In genomic region chr1:3886691-3887090, GRCh38 we compare ENCODE assay signal across 16 cellular contexts. TPM values are rescaled to one million over a fixed set of nuclear protein-coding genes. Genes with fewer than 3 reads are reported as not detected.
DNase-seq lines count a peak whose midpoint lies in the region; ATAC-seq and TF ChIP-seq lines count a peak whose summit lies in the region.
"Had no signal": no experiment of that assay in that cellular context is flagged by ENCODE, and none has a peak within 500 bp of the region (broad histone marks: within the 10 kb centered on the region; RNA-seq: fewer than 3 reads in every experiment).

No MANE protein-coding gene starts in this region.

- H3K4me1 Mint-ChIP-seq in activated T-cell treated with anti-CD3 and anti-CD28 coated beads, Interleukin-2, amount 50 U/mL, for 24 hours (ENCODE audit: low read depth): peaks cover 27% of the 10 kb centered on the region
- H3K4me1 Mint-ChIP-seq in central memory CD8-positive, alpha-beta T cell: peaks cover 16% of the 10 kb centered on the region
- peaks cover 24% of the 10 kb centered on the region for H3K4me1 Mint-ChIP-seq in activated CD4-positive, alpha-beta T cell treated with anti-CD3 and anti-CD28 coated beads, Interleukin-2, amount 10 ng/mL, durations not matched to agents 7 days and 5 days

- CTCF ChIA-PET in activated CD4-positive, alpha-beta T cell treated with anti-CD3 and anti-CD28 coated beads, Interleukin-2, amount 10 ng/mL, durations not matched to agents 7 days and 5 days (lab: Charles Lee): interaction anchor here (1.3 kb wide), 1 partner anchor 13 kb away, joined by 3 read pairs; no protein-coding TSS in a partner anchor

- H3K36me3 Mint-ChIP-seq in activated T-cell treated with anti-CD3 and anti-CD28 coated beads, Interleukin-2, amount 50 U/mL, for 24 hours (ENCODE audit: low read depth): peaks cover 84% of the 10 kb centered on the region
- H3K36me3 Mint-ChIP-seq in central memory CD8-positive, alpha-beta T cell (ENCODE audit: insufficient read depth): peaks cover 46% of the 10 kb centered on the region
- peaks cover 37% of the 10 kb centered on the region for H3K36me3 Mint-ChIP-seq in activated CD4-positive, alpha-beta T cell treated with anti-CD3 and anti-CD28 coated beads, Interleukin-2, amount 10 ng/mL, durations not matched to agents 7 days and 5 days (ENCODE audit: low read depth)

- H3K27ac Mint-ChIP-seq in activated T-cell treated with anti-CD3 and anti-CD28 coated beads, Interleukin-2, amount 50 U/mL, for 24 hours: peak overlapping the region; percentile 14
- H3K27ac Mint-ChIP-seq in central memory CD8-positive, alpha-beta T cell (ENCODE audit: low read depth): peak overlapping the region; percentile 77
- H3K27ac Mint-ChIP-seq in activated CD4-positive, alpha-beta T cell treated with anti-CD3 and anti-CD28 coated beads, Interleukin-2, amount 10 ng/mL, durations not matched to agents 7 days and 5 days: no peak overlapping the region

- no peak for ATAC-seq in central memory CD8-positive, alpha-beta T cell (replicated peaks; ENCODE audit: extremely low read depth, poor library complexity, severe bottlenecking)

- no peak overlapping the region for H3K9ac ChIP-seq in Karpas-422 (ENCODE audit: low read length)
- H3K9ac ChIP-seq: BLaER1 had no signal

- H3K4me3 ChIP-seq in osteoblast (ENCODE audit: insufficient read depth, low read length) (no peak overlapping the region), Karpas-422 (ENCODE audit: low read length) (no peak overlapping the region)
- H3K4me3 ChIP-seq: BLaER1, MG63, PC-9 had no signal

- no peaks in the 10 kb centered on the region for H3K9me3 Mint-ChIP-seq in activated T-cell treated with anti-CD3 and anti-CD28 coated beads, Interleukin-2, amount 50 U/mL, for 24 hours
- H3K9me3 Mint-ChIP-seq in central memory CD8-positive, alpha-beta T cell: no peaks in the 10 kb centered on the region
- H3K9me3 Mint-ChIP-seq in activated CD4-positive, alpha-beta T cell treated with anti-CD3 and anti-CD28 coated beads, Interleukin-2, amount 10 ng/mL, durations not matched to agents 7 days and 5 days: no peaks in the 10 kb centered on the region

- no peaks in the 10 kb centered on the region for H4K20me1 ChIP-seq in osteoblast (ENCODE audit: insufficient read depth, low read length)
- 0 out of 2 replicates have a peak, but pooled peaks cover 4% of the 10 kb centered on the region for H4K20me1 ChIP-seq in Karpas-422 (ENCODE audit: insufficient read depth, low read depth, low read length)

- H3K79me2 ChIP-seq in osteoblast (ENCODE audit: insufficient read depth, low read length) (peaks cover 12% of the 10 kb centered on the region), Karpas-422 (ENCODE audit: low read length) (no peaks in the 10 kb centered on the region; the same call in 1 of the 2 replicates)

- no peak overlapping the region for H2AFZ ChIP-seq in osteoblast (ENCODE audit: low read length)
- no peak overlapping the region for H2AFZ ChIP-seq in Karpas-422 (ENCODE audit: low read length)
- H2AFZ ChIP-seq: PC-9 had no signal

- POLR2A ChIA-PET in activated CD4-positive, alpha-beta T cell treated with anti-CD3 and anti-CD28 coated beads, Interleukin-2, amount 10 ng/mL, durations not matched to agents 7 days and 5 days (lab: Charles Lee): no interaction called here

- H3K4me2 ChIP-seq in osteoblast (ENCODE audit: insufficient read depth, low read length) (no peak overlapping the region), Karpas-422 (ENCODE audit: low read depth, low read length, poor library complexity, severe bottlenecking) (no peak overlapping the region)
- H3K4me2 ChIP-seq: BLaER1, PC-9 had no signal

- no peak for TF ChIP-seq CTCF in osteoblast (IDR thresholded peaks at IDR 0.05; ENCODE audit: extremely low read depth, low read depth, low read length)

- H3K9me3 ChIP-seq in osteoblast (ENCODE audit: low read depth, low read length) (no peaks in the 10 kb centered on the region), Karpas-422 (ENCODE audit: low read length) (no peaks in the 10 kb centered on the region)
- H3K9me3 ChIP-seq: BLaER1, MG63 had no signal

- H3K4me1 ChIP-seq in osteoblast (ENCODE audit: insufficient read depth, low read length): no peaks in the 10 kb centered on the region
- no peaks in the 10 kb centered on the region for H3K4me1 ChIP-seq in Karpas-422 (ENCODE audit: low read length)

- H3K4me3 Mint-ChIP-seq in activated T-cell treated with anti-CD3 and anti-CD28 coated beads, Interleukin-2, amount 50 U/mL, for 24 hours: no peak overlapping the region
- no peak overlapping the region for H3K4me3 Mint-ChIP-seq in central memory CD8-positive, alpha-beta T cell
- H3K4me3 Mint-ChIP-seq in activated CD4-positive, alpha-beta T cell treated with anti-CD3 and anti-CD28 coated beads, Interleukin-2, amount 10 ng/mL, durations not matched to agents 7 days and 5 days: no peak overlapping the region

- H3K36me3 ChIP-seq in osteoblast (ENCODE audit: insufficient read depth, low read length): peaks cover 32% of the 10 kb centered on the region
- H3K36me3 ChIP-seq in Karpas-422 (ENCODE audit: insufficient read depth, low read length): peaks cover 21% of the 10 kb centered on the region

- no peaks in the 10 kb centered on the region for H3K27me3 Mint-ChIP-seq in activated T-cell treated with anti-CD3 and anti-CD28 coated beads, Interleukin-2, amount 50 U/mL, for 24 hours
- H3K27me3 Mint-ChIP-seq in central memory CD8-positive, alpha-beta T cell: no peaks in the 10 kb centered on the region
- no peaks in the 10 kb centered on the region for H3K27me3 Mint-ChIP-seq in activated CD4-positive, alpha-beta T cell treated with anti-CD3 and anti-CD28 coated beads, Interleukin-2, amount 10 ng/mL, durations not matched to agents 7 days and 5 days

- no peak overlapping the region for H3K27ac ChIP-seq in osteoblast (ENCODE audit: low read depth, low read length)
- H3K27ac ChIP-seq in Karpas-422 (ENCODE audit: low read length): no peak overlapping the region
- H3K27ac ChIP-seq: BLaER1, PC-9 had no signal

- DNase-seq in activated T-cell treated with anti-CD3 and anti-CD28 coated beads, Interleukin-2, amount 50 U/mL, for 24 hours: no peak
- DNase-seq in activated T-cell treated with anti-CD3 and anti-CD28 coated beads, Interleukin-2, amount 50 U/mL, for 48 hours: no peak
- peak; percentile 3 for DNase-seq in H4 (ENCODE audit: low spot score)
- no peak for DNase-seq in central memory CD8-positive, alpha-beta T cell (ENCODE audit: low spot score in 2 of 2)
- peak; percentile 57 for DNase-seq in osteoblast (ENCODE audit: insufficient read length, low spot score, missing footprints)
- DNase-seq in Karpas-422: no peak
- DNase-seq in activated CD4-positive, alpha-beta T cell treated with anti-CD3 and anti-CD28 coated beads, Interleukin-2, amount 10 ng/mL, durations not matched to agents 7 days and 5 days: no peak
- DNase-seq in kidney glomerular epithelial cell (lab: John Stamatoyannopoulos, UW): no peak
- DNase-seq: DMS79 treated with DMSO at 0.1 percent for 48 hours, MG63, NCI-H1092, NCI-H146, NCI-H2081, NCI-H748 treated with DMSO at 0.1 percent for 48 hours, PC-9 had no signal

- no peaks in the 10 kb centered on the region for H3K9me2 ChIP-seq in Karpas-422 (replicated peaks; ENCODE audit: insufficient read depth, low read length)

- H3K27me3 ChIP-seq in osteoblast (ENCODE audit: insufficient read depth, low read length): no peaks in the 10 kb centered on the region
- H3K27me3 ChIP-seq in Karpas-422 (ENCODE audit: low read length): no peaks in the 10 kb centered on the region
- H3K27me3 ChIP-seq: BLaER1, MG63 had no signal

RNA-seq across cellular contexts. Expression of gene C1orf174, which starts 13.4 kb away (rescaled TPM):
- total RNA-seq in H4 (2014; rRNA removed; shearing (Covaris generic)): 46.3 and 49.3 TPM in 2 replicates
- 27.1 and 29.3 TPM in 2 replicates for total RNA-seq in osteoblast
- total RNA-seq in Karpas-422 (2014; rRNA removed; shearing (Covaris generic); ENCODE audit: low replicate concordance): 17.4 and 25.5 TPM in 2 replicates
- 10 to 100 TPM; 29.4 to 31.1 TPM for total RNA-seq in activated CD4-positive, alpha-beta T cell treated with anti-CD3 and anti-CD28 coated beads, Interleukin-2, amount 10 ng/mL, durations not matched to agents 7 days and 5 days

RNA-seq across cellular contexts. Expression of gene DFFB, which starts 29.4 kb away (rescaled TPM):
- total RNA-seq in H4 (2014; rRNA removed; shearing (Covaris generic)): 5.8 and 7.7 TPM in 2 replicates
- 5.1 and 8.3 TPM in 2 replicates for total RNA-seq in osteoblast
- total RNA-seq in Karpas-422 (2014; rRNA removed; shearing (Covaris generic); ENCODE audit: low replicate concordance): 11.9 and 15.2 TPM in 2 replicates
- total RNA-seq in activated CD4-positive, alpha-beta T cell treated with anti-CD3 and anti-CD28 coated beads, Interleukin-2, amount 10 ng/mL, durations not matched to agents 7 days and 5 days: 10 to 100 TPM; 10.6 to 12.5 TPM

RNA-seq across cellular contexts. Expression of gene CEP104, which starts 29.7 kb away (rescaled TPM):
- total RNA-seq in H4 (2014; rRNA removed; shearing (Covaris generic)): 13.1 and 23.5 TPM in 2 replicates
- total RNA-seq in osteoblast: 21.5 and 21.7 TPM in 2 replicates
- total RNA-seq in Karpas-422 (2014; rRNA removed; shearing (Covaris generic); ENCODE audit: low replicate concordance): 19.9 and 90.0 TPM in 2 replicates
- 10 to 100 TPM; 43.8 to 50.1 TPM for total RNA-seq in activated CD4-positive, alpha-beta T cell treated with anti-CD3 and anti-CD28 coated beads, Interleukin-2, amount 10 ng/mL, durations not matched to agents 7 days and 5 days

Comparison
In these comparisons a context has a peak if more than half of its experiments do, and no peak if none do; other contexts are left out.
1. DNase-seq: peak in H4 (single experiment) and osteoblast (single experiment); none in activated T-cell treated with anti-CD3 and anti-CD28 coated beads, Interleukin-2, amount 50 U/mL, for 24 hours (single experiment), activated T-cell treated with anti-CD3 and anti-CD28 coated beads, Interleukin-2, amount 50 U/mL, for 48 hours (0 of 2), central memory CD8-positive, alpha-beta T cell (0 of 2), Karpas-422 (single experiment), activated CD4-positive, alpha-beta T cell treated with anti-CD3 and anti-CD28 coated beads, Interleukin-2, amount 10 ng/mL, durations not matched to agents 7 days and 5 days (single experiment) and kidney glomerular epithelial cell (single experiment).